9 cellular contexts compared by ENCODE assay signal in genomic region chr12:75437564-75437963, GRCh38. TPM values are rescaled to one million over a fixed set of nuclear protein-coding genes. Genes with fewer than 3 reads are reported as not detected.
DNase-seq lines count a peak whose midpoint lies in the region; ATAC-seq and TF ChIP-seq lines count a peak whose summit lies in the region.
"Had no signal": no experiment of that assay in that cellular context is flagged by ENCODE, and none has a peak within 500 bp of the region (broad histone marks: within the 10 kb centered on the region; RNA-seq: fewer than 3 reads in every experiment).

No MANE protein-coding gene starts in this region.

- peaks cover 57% of the 10 kb centered on the region for H3K36me3 Mint-ChIP-seq in WTC11
- H3K36me3 Mint-ChIP-seq in memory B cell = peaks cover 4% of the 10 kb centered on the region
- H3K36me3 Mint-ChIP-seq in type B pancreatic cell = no peaks in the 10 kb centered on the region

- peak; percentile 26 for TF ChIP-seq CTCF in GM12865 (IDR thresholded peaks at IDR 0.05; ENCODE audit: insufficient read depth, low read depth, low read length, missing control alignments)
- no peak for TF ChIP-seq CTCF in WTC11 (IDR thresholded peaks at IDR 0.05)
- TF ChIP-seq CTCF in type B pancreatic cell (conservative IDR thresholded peaks at IDR 0.05) = no peak

- CTCF ChIA-PET in WTC11 (lab: Charles Lee) = interaction anchor here (0.7 to 2.2 kb wide), 6 partner anchors 46 to 103 kb away, joined by 3 to 10 read pairs (median 4); partner anchors contain the start of gene GLIPR1L1

- H3K27ac Mint-ChIP-seq in WTC11 (no peak overlapping the region), memory B cell (no peak overlapping the region), type B pancreatic cell (no peak overlapping the region)

- no peaks in the 10 kb centered on the region for H3K27me3 Mint-ChIP-seq in WTC11 (ENCODE audit: low read depth)
- peaks cover 3% of the 10 kb centered on the region for H3K27me3 Mint-ChIP-seq in memory B cell
- no peaks in the 10 kb centered on the region for H3K27me3 Mint-ChIP-seq in type B pancreatic cell

- DNase-seq in GM12865 (ENCODE audit: low read depth) = peak; percentile 42
- DNase-seq in WTC11 (ENCODE audit: low spot score) = no peak
- DNase-seq in memory B cell (ENCODE audit: low spot score in 2 of 2) = peak in 1 of 2 donors; percentile 33
- DNase-seq in GM19238 (ENCODE audit: insufficient read length, low spot score) = no peak
- DNase-seq in activated effector memory CD4-positive, alpha-beta T cell treated with anti-CD3 and anti-CD28 coated beads, Interleukin-2, amount 50 U/mL, for 16 hours = no peak
- DNase-seq in type B pancreatic cell (ENCODE audit: extremely low spot score, unreplicated experiment) = no peak
- DNase-seq in hippocampal formation (lab: John Stamatoyannopoulos, UW) = no peak
- DNase-seq: uterus had no signal

- ATAC-seq in HG02870 (IDR thresholded peaks at IDR 0.05; ENCODE audit: unreplicated experiment) (peak; percentile 76), WTC11 (peak; percentile 84), memory B cell (ENCODE audit: low read depth) (peak; percentile 90)

- no peak overlapping the region for H3K4me3 Mint-ChIP-seq in WTC11
- no peak overlapping the region for H3K4me3 Mint-ChIP-seq in memory B cell
- no peak overlapping the region for H3K4me3 Mint-ChIP-seq in type B pancreatic cell

- POLR2A ChIA-PET in WTC11 (lab: Charles Lee) = no interaction called here

- H3K4me1 Mint-ChIP-seq in WTC11 = peaks cover 15% of the 10 kb centered on the region
- H3K4me1 Mint-ChIP-seq in memory B cell = no peaks in the 10 kb centered on the region
- H3K4me1 Mint-ChIP-seq in type B pancreatic cell (ENCODE audit: unreplicated experiment) = no peaks in the 10 kb centered on the region

- no peak overlapping the region for H3K4me3 ChIP-seq in GM12865 (ENCODE audit: low read depth, low read length)
- H3K4me3 ChIP-seq: uterus had no signal

- H3K9me3 Mint-ChIP-seq in WTC11 = peaks cover 79% of the 10 kb centered on the region
- H3K9me3 Mint-ChIP-seq in memory B cell = peaks cover 1% of the 10 kb centered on the region
- no peaks in the 10 kb centered on the region for H3K9me3 Mint-ChIP-seq in type B pancreatic cell

TF ChIP-seq in WTC11, 78 proteins besides CTCF, POLR2A, EP300 and RAD21 (continues in another document):
- TF ChIP-seq E2F5 (CRISPR knock-in tag; IDR thresholded peaks at IDR 0.05) (no peak), E2F1 (CRISPR knock-in tag; IDR thresholded peaks at IDR 0.05) (no peak), USF1 (CRISPR knock-in tag; IDR thresholded peaks at IDR 0.05) (no peak), ZNF671 (CRISPR knock-in tag; IDR thresholded peaks at IDR 0.05) (no peak), ZNF396 (CRISPR knock-in tag; IDR thresholded peaks at IDR 0.05; ENCODE audit: borderline replicate concordance) (no peak), PREB (CRISPR knock-in tag; IDR thresholded peaks at IDR 0.05; ENCODE audit: borderline replicate concordance) (no peak)
- TF ChIP-seq, protein P1, sequence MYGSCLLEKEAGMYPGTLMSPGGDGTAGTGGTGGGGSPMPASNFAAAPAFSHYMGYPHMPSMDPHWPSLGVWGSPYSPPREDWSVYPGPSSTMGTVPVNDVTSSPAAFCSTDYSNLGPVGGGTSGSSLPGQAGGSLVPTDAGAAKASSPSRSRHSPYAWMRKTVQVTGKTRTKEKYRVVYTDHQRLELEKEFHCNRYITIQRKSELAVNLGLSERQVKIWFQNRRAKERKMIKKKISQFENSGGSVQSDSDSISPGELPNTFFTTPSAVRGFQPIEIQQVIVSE (CRISPR knock-in tag; IDR thresholded peaks at IDR 0.05; ENCODE audit: borderline replicate concordance) = no peak
- TF ChIP-seq, protein P2, sequence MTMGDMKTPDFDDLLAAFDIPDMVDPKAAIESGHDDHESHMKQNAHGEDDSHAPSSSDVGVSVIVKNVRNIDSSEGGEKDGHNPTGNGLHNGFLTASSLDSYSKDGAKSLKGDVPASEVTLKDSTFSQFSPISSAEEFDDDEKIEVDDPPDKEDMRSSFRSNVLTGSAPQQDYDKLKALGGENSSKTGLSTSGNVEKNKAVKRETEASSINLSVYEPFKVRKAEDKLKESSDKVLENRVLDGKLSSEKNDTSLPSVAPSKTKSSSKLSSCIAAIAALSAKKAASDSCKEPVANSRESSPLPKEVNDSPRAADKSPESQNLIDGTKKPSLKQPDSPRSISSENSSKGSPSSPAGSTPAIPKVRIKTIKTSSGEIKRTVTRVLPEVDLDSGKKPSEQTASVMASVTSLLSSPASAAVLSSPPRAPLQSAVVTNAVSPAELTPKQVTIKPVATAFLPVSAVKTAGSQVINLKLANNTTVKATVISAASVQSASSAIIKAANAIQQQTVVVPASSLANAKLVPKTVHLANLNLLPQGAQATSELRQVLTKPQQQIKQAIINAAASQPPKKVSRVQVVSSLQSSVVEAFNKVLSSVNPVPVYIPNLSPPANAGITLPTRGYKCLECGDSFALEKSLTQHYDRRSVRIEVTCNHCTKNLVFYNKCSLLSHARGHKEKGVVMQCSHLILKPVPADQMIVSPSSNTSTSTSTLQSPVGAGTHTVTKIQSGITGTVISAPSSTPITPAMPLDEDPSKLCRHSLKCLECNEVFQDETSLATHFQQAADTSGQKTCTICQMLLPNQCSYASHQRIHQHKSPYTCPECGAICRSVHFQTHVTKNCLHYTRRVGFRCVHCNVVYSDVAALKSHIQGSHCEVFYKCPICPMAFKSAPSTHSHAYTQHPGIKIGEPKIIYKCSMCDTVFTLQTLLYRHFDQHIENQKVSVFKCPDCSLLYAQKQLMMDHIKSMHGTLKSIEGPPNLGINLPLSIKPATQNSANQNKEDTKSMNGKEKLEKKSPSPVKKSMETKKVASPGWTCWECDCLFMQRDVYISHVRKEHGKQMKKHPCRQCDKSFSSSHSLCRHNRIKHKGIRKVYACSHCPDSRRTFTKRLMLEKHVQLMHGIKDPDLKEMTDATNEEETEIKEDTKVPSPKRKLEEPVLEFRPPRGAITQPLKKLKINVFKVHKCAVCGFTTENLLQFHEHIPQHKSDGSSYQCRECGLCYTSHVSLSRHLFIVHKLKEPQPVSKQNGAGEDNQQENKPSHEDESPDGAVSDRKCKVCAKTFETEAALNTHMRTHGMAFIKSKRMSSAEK (CRISPR knock-in tag; IDR thresholded peaks at IDR 0.05; ENCODE audit: borderline replicate concordance) = no peak
- TF ChIP-seq, protein P3, sequence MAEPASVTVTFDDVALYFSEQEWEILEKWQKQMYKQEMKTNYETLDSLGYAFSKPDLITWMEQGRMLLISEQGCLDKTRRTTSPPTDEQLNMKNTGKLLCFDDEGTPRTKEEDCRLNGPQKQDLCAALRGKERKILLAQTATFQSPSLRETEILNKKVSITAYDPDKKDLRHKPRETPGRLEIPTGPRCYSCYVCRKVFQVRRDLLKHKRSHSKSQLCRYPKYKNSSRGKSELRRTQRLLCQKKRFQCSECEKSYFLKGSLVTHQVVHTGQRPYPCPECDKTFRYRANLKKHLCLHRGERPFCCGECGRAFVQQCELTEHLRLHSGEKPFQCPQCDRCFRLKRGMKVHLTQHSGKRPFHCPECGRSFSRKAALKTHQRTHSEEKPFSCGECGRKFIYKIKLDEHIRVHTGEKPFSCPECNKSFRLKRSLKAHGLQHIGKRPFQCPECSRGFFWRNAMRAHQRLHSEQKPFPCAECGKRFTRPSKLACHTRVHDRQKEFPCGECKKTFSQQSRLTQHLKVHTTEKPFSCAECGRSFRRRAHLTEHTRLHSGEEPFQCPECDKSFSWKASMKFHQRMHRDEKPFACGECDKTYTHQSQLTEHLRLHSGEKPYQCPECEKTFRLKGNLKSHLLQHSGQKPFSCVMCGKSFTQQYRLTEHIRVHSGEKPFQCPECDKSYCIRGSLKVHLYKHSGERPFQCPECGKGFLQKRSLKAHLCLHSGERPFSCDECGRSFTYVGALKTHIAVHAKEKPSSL (CRISPR knock-in tag; conservative IDR thresholded peaks at IDR 0.05) = no peak

RNA-seq across cellular contexts. Expression of gene GLIPR1, which starts 43.0 kb away (rescaled TPM):
- total RNA-seq in WTC11 (2021) (0.28 to 0.48 TPM in 2 of 3 replicates, not detected in the other), type B pancreatic cell (ENCODE audit: low replicate concordance) (0.45 and 4.3 TPM in 2 replicates)

RNA-seq across cellular contexts. Expression of gene GLIPR1L2, which starts 46.7 kb away (rescaled TPM):
- total RNA-seq in WTC11 (2021) (0.30 to 0.32 TPM in 2 of 3 replicates, not detected in the other), type B pancreatic cell (ENCODE audit: low replicate concordance) (0.17 and 0.77 TPM in 2 replicates)
